Comparison of ENCODE assay signal across 1 cellular context in the genomic region with DNA sequence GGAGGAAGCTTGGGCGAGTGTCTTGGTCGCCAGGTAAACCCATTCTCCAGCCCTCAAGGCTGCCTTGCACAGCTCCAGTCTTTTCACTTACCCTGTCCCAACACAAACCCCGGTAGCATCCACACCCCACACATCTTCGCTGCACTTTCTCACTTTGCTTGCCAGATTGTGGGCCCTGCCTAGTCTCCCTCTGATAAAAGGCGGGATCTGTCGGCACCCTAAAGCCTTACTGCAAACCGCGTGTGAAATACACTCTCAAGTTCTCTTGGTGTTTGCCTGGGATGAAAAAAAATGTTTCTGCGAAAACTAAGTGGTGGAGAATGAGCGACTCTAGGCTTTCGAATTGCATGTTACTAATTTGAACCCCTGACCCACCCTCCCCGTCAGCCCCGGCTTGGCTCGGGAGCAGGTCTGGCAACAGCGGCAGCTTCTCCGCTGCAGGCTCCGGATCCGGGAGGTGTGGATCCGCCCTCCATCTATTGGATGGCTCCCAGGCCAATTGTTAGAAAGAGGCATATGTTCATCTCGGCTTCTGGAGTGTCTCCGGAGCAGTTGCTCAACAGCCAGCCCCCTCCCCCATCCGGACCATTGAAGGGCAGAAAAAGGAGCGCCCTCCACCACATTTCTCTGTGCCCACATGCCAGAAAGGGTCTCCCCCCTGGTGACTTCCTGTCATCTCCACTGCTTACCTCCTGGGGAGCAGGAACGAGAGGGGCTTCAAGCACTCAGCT.
TF ChIP-seq lines count a peak whose summit lies in the region.

No MANE protein-coding gene starts in this region.

TF ChIP-seq in SK-N-SH, 30 proteins besides CTCF, POLR2A, EP300 and RAD21 (continued from another document):
- TF ChIP-seq, protein P1, sequence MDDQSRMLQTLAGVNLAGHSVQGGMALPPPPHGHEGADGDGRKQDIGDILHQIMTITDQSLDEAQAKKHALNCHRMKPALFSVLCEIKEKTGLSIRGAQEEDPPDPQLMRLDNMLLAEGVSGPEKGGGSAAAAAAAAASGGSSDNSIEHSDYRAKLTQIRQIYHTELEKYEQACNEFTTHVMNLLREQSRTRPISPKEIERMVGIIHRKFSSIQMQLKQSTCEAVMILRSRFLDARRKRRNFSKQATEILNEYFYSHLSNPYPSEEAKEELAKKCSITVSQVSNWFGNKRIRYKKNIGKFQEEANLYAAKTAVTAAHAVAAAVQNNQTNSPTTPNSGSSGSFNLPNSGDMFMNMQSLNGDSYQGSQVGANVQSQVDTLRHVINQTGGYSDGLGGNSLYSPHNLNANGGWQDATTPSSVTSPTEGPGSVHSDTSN (IDR thresholded peaks at IDR 0.05): peak; percentile 24; the same call in 1 of the 2 replicates
- TF ChIP-seq, protein P2, sequence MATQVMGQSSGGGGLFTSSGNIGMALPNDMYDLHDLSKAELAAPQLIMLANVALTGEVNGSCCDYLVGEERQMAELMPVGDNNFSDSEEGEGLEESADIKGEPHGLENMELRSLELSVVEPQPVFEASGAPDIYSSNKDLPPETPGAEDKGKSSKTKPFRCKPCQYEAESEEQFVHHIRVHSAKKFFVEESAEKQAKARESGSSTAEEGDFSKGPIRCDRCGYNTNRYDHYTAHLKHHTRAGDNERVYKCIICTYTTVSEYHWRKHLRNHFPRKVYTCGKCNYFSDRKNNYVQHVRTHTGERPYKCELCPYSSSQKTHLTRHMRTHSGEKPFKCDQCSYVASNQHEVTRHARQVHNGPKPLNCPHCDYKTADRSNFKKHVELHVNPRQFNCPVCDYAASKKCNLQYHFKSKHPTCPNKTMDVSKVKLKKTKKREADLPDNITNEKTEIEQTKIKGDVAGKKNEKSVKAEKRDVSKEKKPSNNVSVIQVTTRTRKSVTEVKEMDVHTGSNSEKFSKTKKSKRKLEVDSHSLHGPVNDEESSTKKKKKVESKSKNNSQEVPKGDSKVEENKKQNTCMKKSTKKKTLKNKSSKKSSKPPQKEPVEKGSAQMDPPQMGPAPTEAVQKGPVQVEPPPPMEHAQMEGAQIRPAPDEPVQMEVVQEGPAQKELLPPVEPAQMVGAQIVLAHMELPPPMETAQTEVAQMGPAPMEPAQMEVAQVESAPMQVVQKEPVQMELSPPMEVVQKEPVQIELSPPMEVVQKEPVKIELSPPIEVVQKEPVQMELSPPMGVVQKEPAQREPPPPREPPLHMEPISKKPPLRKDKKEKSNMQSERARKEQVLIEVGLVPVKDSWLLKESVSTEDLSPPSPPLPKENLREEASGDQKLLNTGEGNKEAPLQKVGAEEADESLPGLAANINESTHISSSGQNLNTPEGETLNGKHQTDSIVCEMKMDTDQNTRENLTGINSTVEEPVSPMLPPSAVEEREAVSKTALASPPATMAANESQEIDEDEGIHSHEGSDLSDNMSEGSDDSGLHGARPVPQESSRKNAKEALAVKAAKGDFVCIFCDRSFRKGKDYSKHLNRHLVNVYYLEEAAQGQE (IDR thresholded peaks at IDR 0.05; ENCODE audit: low read depth, low read length): no peak
- TF ChIP-seq CHD2 (IDR thresholded peaks at IDR 0.05; ENCODE audit: low read length, partially characterized antibody) (peak; percentile 86), TEAD4 (IDR thresholded peaks at IDR 0.05; ENCODE audit: borderline replicate concordance, insufficient read depth) (no peak), NFIC (IDR thresholded peaks at IDR 0.05; ENCODE audit: borderline replicate concordance) (no peak), SMC3 (IDR thresholded peaks at IDR 0.05; ENCODE audit: low read depth, low read length) (peak; percentile 25; the same call in 1 of the 2 replicates)
- TF ChIP-seq, protein P3, sequence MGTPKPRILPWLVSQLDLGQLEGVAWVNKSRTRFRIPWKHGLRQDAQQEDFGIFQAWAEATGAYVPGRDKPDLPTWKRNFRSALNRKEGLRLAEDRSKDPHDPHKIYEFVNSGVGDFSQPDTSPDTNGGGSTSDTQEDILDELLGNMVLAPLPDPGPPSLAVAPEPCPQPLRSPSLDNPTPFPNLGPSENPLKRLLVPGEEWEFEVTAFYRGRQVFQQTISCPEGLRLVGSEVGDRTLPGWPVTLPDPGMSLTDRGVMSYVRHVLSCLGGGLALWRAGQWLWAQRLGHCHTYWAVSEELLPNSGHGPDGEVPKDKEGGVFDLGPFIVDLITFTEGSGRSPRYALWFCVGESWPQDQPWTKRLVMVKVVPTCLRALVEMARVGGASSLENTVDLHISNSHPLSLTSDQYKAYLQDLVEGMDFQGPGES (IDR thresholded peaks at IDR 0.05; ENCODE audit: low read depth, low read length): no peak
- TF ChIP-seq, protein P4, sequence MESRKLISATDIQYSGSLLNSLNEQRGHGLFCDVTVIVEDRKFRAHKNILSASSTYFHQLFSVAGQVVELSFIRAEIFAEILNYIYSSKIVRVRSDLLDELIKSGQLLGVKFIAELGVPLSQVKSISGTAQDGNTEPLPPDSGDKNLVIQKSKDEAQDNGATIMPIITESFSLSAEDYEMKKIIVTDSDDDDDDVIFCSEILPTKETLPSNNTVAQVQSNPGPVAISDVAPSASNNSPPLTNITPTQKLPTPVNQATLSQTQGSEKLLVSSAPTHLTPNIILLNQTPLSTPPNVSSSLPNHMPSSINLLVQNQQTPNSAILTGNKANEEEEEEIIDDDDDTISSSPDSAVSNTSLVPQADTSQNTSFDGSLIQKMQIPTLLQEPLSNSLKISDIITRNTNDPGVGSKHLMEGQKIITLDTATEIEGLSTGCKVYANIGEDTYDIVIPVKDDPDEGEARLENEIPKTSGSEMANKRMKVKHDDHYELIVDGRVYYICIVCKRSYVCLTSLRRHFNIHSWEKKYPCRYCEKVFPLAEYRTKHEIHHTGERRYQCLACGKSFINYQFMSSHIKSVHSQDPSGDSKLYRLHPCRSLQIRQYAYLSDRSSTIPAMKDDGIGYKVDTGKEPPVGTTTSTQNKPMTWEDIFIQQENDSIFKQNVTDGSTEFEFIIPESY (IDR thresholded peaks at IDR 0.05; ENCODE audit: borderline replicate concordance, low read depth): no peak
